1 cellular context compared by ENCODE assay signal in genomic region chr5:119031047-119031886, GRCh38.
TF ChIP-seq lines count a peak whose summit lies in the region.

No MANE protein-coding gene starts in this region.

TF ChIP-seq in GM12878, 131 proteins besides CTCF, POLR2A, EP300 and RAD21 (continued from another document and continues in another):
- TF ChIP-seq ELK1 (IDR thresholded peaks at IDR 0.05; ENCODE audit: low read depth, low read length) (no peak), MTA3 (IDR thresholded peaks at IDR 0.05; ENCODE audit: borderline replicate concordance, low read length) (no peak; the same call in 1 of the 2 replicates), MYC (IDR thresholded peaks at IDR 0.05; ENCODE audit: insufficient read depth, insufficient read length, insufficient replicate concordance, low read length, severe bottlenecking) (no peak), USF1 (IDR thresholded peaks at IDR 0.05; ENCODE audit: borderline replicate concordance, extremely low read length, insufficient read depth, low read depth, low read length) (no peak), SMAD5 (IDR thresholded peaks at IDR 0.05; ENCODE audit: low read depth) (no peak), CHD2 (IDR thresholded peaks at IDR 0.05; ENCODE audit: borderline replicate concordance, low read depth, low read length) (no peak), KAT2A (conservative IDR thresholded peaks at IDR 0.05; ENCODE audit: control insufficient read depth, low read depth, low read length) (no peak), PML (IDR thresholded peaks at IDR 0.05; ENCODE audit: low read length) (peak; percentile 39; the same call in 1 of the 2 replicates), RELA (IDR thresholded peaks at IDR 0.05; ENCODE audit: borderline replicate concordance, partially characterized antibody) (no peak), BHLHE40 (IDR thresholded peaks at IDR 0.05; ENCODE audit: borderline replicate concordance in 1 of 2, low read depth in 2 of 2, low read length in 1 of 2) (peak; percentile 74 to 87), SREBF1 (IDR thresholded peaks at IDR 0.05; ENCODE audit: low read length) (no peak), ZNF622 (IDR thresholded peaks at IDR 0.05) (no peak), CBFB (IDR thresholded peaks at IDR 0.05; ENCODE audit: low read depth) (no peak), TCF12 (IDR thresholded peaks at IDR 0.05; ENCODE audit: low read depth, low read length) (peak; percentile 70), CHD4 (IDR thresholded peaks at IDR 0.05) (no peak), SIX5 (IDR thresholded peaks at IDR 0.05; ENCODE audit: low read depth, low read length, severe bottlenecking) (no peak), SUPT20H (IDR thresholded peaks at IDR 0.05; ENCODE audit: borderline replicate concordance, control insufficient read depth, low read depth, low read length) (no peak), IRF3 (IDR thresholded peaks at IDR 0.05) (no peak), NR2F1 (conservative IDR thresholded peaks at IDR 0.05) (no peak), CHD1 (IDR thresholded peaks at IDR 0.05; ENCODE audit: low read depth, low read length) (no peak), CBX3 (IDR thresholded peaks at IDR 0.05; ENCODE audit: borderline replicate concordance, low read depth) (no peak), BACH1 (IDR thresholded peaks at IDR 0.05; ENCODE audit: borderline replicate concordance) (no peak), ZNF207 (IDR thresholded peaks at IDR 0.05; ENCODE audit: borderline replicate concordance) (no peak), YBX1 (IDR thresholded peaks at IDR 0.05) (no peak), SMARCA5 (IDR thresholded peaks at IDR 0.05) (0 out of 2 replicates have a peak, but pooled peaks have one; percentile 71), NKRF (conservative IDR thresholded peaks at IDR 0.05) (no peak), HSF1 (IDR thresholded peaks at IDR 0.05; ENCODE audit: low read depth, low read length) (no peak), ZBTB4 (CRISPR knock-in tag; IDR thresholded peaks at IDR 0.05) (no peak), ZNF24 (IDR thresholded peaks at IDR 0.05) (0 out of 2 replicates have a peak, but pooled peaks have one; percentile 40), IRF4 (IDR thresholded peaks at IDR 0.05; ENCODE audit: low read depth, low read length) (no peak), NR2C2 (IDR thresholded peaks at IDR 0.05; ENCODE audit: borderline replicate concordance, control insufficient read depth, insufficient read length, low read depth) (no peak), TCF7 (IDR thresholded peaks at IDR 0.05; ENCODE audit: borderline replicate concordance) (no peak), RFX5 (IDR thresholded peaks at IDR 0.05; ENCODE audit: low read depth, low read length) (no peak), ZNF592 (IDR thresholded peaks at IDR 0.05) (peak; percentile 60; the same call in 1 of the 2 replicates), GABPA (IDR thresholded peaks at IDR 0.05; ENCODE audit: low read depth) (peak; percentile 61), ZBTB33 (IDR thresholded peaks at IDR 0.05) (no peak), YY1 (IDR thresholded peaks at IDR 0.05; ENCODE audit: low read depth, low read length) (0 out of 2 replicates have a peak, but pooled peaks have one; percentile 41), REST (IDR thresholded peaks at IDR 0.05; ENCODE audit: low read depth, low read length) (no peak)
